Comparison of ENCODE assay signal across 1 cellular context in the genomic region with DNA sequence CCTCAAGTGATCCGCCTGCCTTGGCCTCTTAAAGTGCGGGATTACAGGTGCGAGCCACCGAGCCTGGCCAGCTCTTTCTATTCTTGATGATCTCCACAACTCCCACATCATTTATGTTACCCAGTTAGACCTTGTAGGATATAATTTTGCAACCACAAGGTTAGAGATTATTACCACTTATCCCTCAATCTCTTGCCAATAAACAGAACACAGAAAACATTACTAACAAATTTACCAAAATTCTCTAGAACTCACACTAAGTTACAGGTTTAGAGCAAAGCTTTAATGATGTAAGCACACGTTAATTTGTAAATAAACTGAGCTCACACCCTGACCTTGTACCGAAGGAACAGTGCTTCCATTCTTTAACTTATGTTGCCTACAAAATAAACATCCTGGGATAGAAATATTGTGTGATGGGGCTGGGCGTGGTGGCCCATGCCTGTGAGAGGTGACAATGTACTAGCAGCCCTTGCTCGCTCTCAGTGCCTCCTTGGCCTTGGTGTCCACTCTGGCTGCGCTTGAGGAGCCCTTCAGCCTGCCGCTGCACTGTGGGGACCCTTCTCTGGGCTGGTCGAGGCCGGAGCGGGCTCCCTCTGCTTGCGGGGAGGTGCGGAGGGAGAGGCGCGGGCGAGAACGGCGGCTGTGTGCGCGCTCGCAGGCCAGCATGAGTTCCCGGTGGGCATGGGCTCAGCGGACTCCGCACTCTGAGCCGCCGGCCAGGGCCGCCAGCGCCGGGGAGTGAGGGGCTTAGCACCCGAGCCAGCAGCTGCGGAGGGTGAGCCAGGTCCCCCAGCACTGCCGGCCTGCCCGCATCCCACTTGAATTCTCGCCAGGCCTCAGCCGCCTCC.
TF ChIP-seq lines count a peak whose summit lies in the region.

No MANE protein-coding gene starts in this region.

TF ChIP-seq in HepG2, 621 proteins besides CTCF, POLR2A, EP300 and RAD21 (continued from another document and continues in another):
- TF ChIP-seq, protein P1, sequence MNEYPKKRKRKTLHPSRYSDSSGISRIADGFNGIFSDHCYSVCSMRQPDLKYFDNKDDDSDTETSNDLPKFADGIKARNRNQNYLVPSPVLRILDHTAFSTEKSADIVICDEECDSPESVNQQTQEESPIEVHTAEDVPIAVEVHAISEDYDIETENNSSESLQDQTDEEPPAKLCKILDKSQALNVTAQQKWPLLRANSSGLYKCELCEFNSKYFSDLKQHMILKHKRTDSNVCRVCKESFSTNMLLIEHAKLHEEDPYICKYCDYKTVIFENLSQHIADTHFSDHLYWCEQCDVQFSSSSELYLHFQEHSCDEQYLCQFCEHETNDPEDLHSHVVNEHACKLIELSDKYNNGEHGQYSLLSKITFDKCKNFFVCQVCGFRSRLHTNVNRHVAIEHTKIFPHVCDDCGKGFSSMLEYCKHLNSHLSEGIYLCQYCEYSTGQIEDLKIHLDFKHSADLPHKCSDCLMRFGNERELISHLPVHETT (CRISPR knock-in tag; conservative IDR thresholded peaks at IDR 0.05): no peak
- TF ChIP-seq MZF1 (CRISPR knock-in tag; IDR thresholded peaks at IDR 0.05; ENCODE audit: borderline replicate concordance): no peak
- TF ChIP-seq, protein P2, sequence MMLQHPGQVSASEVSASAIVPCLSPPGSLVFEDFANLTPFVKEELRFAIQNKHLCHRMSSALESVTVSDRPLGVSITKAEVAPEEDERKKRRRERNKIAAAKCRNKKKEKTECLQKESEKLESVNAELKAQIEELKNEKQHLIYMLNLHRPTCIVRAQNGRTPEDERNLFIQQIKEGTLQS (CRISPR knock-in tag; IDR thresholded peaks at IDR 0.05): no peak
- TF ChIP-seq ZMYM3 (CRISPR knock-in tag; IDR thresholded peaks at IDR 0.05): 0 out of 2 replicates have a peak, but pooled peaks have one; percentile 12
- TF ChIP-seq FOXJ3 (CRISPR knock-in tag; IDR thresholded peaks at IDR 0.05; ENCODE audit: borderline replicate concordance): no peak
- TF ChIP-seq, protein P3, sequence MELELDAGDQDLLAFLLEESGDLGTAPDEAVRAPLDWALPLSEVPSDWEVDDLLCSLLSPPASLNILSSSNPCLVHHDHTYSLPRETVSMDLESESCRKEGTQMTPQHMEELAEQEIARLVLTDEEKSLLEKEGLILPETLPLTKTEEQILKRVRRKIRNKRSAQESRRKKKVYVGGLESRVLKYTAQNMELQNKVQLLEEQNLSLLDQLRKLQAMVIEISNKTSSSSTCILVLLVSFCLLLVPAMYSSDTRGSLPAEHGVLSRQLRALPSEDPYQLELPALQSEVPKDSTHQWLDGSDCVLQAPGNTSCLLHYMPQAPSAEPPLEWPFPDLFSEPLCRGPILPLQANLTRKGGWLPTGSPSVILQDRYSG (CRISPR knock-in tag; IDR thresholded peaks at IDR 0.05): no peak
- TF ChIP-seq MAZ (IDR thresholded peaks at IDR 0.05; ENCODE audit: borderline replicate concordance, low read depth, low read length): no peak
- TF ChIP-seq MAZ (CRISPR knock-in tag; IDR thresholded peaks at IDR 0.05; ENCODE audit: low read depth): no peak
- no peak for TF ChIP-seq ZNF431 (CRISPR knock-in tag; IDR thresholded peaks at IDR 0.05; ENCODE audit: borderline replicate concordance, low read depth)
- no peak for TF ChIP-seq ZNF256 (CRISPR knock-in tag; conservative IDR thresholded peaks at IDR 0.05)
- no peak for TF ChIP-seq FIP1L1 (IDR thresholded peaks at IDR 0.05; ENCODE audit: borderline replicate concordance, insufficient read depth, low read depth, low read length)
- TF ChIP-seq, protein P4, sequence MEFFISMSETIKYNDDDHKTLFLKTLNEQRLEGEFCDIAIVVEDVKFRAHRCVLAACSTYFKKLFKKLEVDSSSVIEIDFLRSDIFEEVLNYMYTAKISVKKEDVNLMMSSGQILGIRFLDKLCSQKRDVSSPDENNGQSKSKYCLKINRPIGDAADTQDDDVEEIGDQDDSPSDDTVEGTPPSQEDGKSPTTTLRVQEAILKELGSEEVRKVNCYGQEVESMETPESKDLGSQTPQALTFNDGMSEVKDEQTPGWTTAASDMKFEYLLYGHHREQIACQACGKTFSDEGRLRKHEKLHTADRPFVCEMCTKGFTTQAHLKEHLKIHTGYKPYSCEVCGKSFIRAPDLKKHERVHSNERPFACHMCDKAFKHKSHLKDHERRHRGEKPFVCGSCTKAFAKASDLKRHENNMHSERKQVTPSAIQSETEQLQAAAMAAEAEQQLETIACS (CRISPR knock-in tag; IDR thresholded peaks at IDR 0.05): peak; percentile 30; the same call in 1 of the 2 replicates
- TF ChIP-seq RARA (CRISPR knock-in tag; IDR thresholded peaks at IDR 0.05): no peak
- no peak for TF ChIP-seq SIN3A (IDR thresholded peaks at IDR 0.05; ENCODE audit: borderline replicate concordance, low read depth, low read length)
- TF ChIP-seq, protein P5, sequence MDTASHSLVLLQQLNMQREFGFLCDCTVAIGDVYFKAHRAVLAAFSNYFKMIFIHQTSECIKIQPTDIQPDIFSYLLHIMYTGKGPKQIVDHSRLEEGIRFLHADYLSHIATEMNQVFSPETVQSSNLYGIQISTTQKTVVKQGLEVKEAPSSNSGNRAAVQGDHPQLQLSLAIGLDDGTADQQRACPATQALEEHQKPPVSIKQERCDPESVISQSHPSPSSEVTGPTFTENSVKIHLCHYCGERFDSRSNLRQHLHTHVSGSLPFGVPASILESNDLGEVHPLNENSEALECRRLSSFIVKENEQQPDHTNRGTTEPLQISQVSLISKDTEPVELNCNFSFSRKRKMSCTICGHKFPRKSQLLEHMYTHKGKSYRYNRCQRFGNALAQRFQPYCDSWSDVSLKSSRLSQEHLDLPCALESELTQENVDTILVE (CRISPR knock-in tag; IDR thresholded peaks at IDR 0.05): no peak
- TF ChIP-seq ZNF792 (CRISPR knock-in tag; IDR thresholded peaks at IDR 0.05): no peak
- 0 out of 2 replicates have a peak, but pooled peaks have one; percentile 23 for TF ChIP-seq HDAC1 (CRISPR knock-in tag; IDR thresholded peaks at IDR 0.05)
- TF ChIP-seq ZNF205 (CRISPR knock-in tag; IDR thresholded peaks at IDR 0.05): no peak
- TF ChIP-seq, protein P6, sequence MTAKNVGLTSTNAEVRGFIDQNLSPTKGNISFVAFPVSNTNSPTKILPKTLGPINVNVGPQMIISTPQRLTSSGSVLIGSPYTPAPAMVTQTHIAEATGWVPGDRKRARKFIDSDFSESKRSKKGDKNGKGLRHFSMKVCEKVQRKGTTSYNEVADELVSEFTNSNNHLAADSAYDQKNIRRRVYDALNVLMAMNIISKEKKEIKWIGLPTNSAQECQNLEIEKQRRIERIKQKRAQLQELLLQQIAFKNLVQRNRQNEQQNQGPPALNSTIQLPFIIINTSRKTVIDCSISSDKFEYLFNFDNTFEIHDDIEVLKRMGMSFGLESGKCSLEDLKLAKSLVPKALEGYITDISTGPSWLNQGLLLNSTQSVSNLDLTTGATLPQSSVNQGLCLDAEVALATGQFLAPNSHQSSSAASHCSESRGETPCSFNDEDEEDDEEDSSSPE (CRISPR knock-in tag; IDR thresholded peaks at IDR 0.05): no peak
- TF ChIP-seq ZNF713 (CRISPR knock-in tag; IDR thresholded peaks at IDR 0.05): no peak
- TF ChIP-seq JUND (CRISPR knock-in tag; IDR thresholded peaks at IDR 0.05): no peak
- no peak for TF ChIP-seq SNRNP70 (IDR thresholded peaks at IDR 0.05; ENCODE audit: low read depth, low read length)
- TF ChIP-seq MEIS2 (CRISPR knock-in tag; IDR thresholded peaks at IDR 0.05): no peak
- TF ChIP-seq ZNF850 (CRISPR knock-in tag; conservative IDR thresholded peaks at IDR 0.05): no peak
- TF ChIP-seq FOXA1 (IDR thresholded peaks at IDR 0.05): no peak
- peak; percentile 7; the same call in 1 of the 2 replicates for TF ChIP-seq FOXA1 (CRISPR knock-in tag; IDR thresholded peaks at IDR 0.05)
- TF ChIP-seq, protein P7, sequence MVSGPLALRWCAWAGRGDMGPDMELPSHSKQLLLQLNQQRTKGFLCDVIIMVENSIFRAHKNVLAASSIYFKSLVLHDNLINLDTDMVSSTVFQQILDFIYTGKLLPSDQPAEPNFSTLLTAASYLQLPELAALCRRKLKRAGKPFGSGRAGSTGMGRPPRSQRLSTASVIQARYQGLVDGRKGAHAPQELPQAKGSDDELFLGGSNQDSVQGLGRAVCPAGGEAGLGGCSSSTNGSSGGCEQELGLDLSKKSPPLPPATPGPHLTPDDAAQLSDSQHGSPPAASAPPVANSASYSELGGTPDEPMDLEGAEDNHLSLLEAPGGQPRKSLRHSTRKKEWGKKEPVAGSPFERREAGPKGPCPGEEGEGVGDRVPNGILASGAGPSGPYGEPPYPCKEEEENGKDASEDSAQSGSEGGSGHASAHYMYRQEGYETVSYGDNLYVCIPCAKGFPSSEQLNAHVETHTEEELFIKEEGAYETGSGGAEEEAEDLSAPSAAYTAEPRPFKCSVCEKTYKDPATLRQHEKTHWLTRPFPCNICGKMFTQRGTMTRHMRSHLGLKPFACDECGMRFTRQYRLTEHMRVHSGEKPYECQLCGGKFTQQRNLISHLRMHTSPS (CRISPR knock-in tag; IDR thresholded peaks at IDR 0.05; ENCODE audit: low read depth): no peak
- TF ChIP-seq, protein P8, sequence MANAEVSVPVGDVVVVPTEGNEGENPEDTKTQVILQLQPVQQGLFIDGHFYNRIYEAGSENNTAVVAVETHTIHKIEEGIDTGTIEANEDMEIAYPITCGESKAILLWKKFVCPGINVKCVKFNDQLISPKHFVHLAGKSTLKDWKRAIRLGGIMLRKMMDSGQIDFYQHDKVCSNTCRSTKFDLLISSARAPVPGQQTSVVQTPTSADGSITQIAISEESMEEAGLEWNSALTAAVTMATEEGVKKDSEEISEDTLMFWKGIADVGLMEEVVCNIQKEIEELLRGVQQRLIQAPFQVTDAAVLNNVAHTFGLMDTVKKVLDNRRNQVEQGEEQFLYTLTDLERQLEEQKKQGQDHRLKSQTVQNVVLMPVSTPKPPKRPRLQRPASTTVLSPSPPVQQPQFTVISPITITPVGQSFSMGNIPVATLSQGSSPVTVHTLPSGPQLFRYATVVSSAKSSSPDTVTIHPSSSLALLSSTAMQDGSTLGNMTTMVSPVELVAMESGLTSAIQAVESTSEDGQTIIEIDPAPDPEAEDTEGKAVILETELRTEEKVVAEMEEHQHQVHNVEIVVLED (CRISPR knock-in tag; IDR thresholded peaks at IDR 0.05; ENCODE audit: borderline replicate concordance): no peak
- no peak for TF ChIP-seq ZNF326 (CRISPR knock-in tag; IDR thresholded peaks at IDR 0.05; ENCODE audit: borderline replicate concordance)
- TF ChIP-seq ZFY (CRISPR knock-in tag; IDR thresholded peaks at IDR 0.05): no peak
- TF ChIP-seq, protein P9, sequence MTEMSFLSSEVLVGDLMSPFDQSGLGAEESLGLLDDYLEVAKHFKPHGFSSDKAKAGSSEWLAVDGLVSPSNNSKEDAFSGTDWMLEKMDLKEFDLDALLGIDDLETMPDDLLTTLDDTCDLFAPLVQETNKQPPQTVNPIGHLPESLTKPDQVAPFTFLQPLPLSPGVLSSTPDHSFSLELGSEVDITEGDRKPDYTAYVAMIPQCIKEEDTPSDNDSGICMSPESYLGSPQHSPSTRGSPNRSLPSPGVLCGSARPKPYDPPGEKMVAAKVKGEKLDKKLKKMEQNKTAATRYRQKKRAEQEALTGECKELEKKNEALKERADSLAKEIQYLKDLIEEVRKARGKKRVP (CRISPR knock-in tag; IDR thresholded peaks at IDR 0.05): 0 out of 4 replicates have a peak, but pooled peaks of 1 of the 2 experiments have one; percentile 56
- no peak for TF ChIP-seq KDM1A (CRISPR knock-in tag; IDR thresholded peaks at IDR 0.05)
- 0 out of 2 replicates have a peak, but pooled peaks have one; percentile 42 for TF ChIP-seq ZNF768 (CRISPR knock-in tag; IDR thresholded peaks at IDR 0.05)
- TF ChIP-seq, protein P10, sequence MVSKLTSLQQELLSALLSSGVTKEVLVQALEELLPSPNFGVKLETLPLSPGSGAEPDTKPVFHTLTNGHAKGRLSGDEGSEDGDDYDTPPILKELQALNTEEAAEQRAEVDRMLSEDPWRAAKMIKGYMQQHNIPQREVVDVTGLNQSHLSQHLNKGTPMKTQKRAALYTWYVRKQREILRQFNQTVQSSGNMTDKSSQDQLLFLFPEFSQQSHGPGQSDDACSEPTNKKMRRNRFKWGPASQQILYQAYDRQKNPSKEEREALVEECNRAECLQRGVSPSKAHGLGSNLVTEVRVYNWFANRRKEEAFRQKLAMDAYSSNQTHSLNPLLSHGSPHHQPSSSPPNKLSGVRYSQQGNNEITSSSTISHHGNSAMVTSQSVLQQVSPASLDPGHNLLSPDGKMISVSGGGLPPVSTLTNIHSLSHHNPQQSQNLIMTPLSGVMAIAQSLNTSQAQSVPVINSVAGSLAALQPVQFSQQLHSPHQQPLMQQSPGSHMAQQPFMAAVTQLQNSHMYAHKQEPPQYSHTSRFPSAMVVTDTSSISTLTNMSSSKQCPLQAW (CRISPR knock-in tag; IDR thresholded peaks at IDR 0.05): no peak
- TF ChIP-seq, protein P11, sequence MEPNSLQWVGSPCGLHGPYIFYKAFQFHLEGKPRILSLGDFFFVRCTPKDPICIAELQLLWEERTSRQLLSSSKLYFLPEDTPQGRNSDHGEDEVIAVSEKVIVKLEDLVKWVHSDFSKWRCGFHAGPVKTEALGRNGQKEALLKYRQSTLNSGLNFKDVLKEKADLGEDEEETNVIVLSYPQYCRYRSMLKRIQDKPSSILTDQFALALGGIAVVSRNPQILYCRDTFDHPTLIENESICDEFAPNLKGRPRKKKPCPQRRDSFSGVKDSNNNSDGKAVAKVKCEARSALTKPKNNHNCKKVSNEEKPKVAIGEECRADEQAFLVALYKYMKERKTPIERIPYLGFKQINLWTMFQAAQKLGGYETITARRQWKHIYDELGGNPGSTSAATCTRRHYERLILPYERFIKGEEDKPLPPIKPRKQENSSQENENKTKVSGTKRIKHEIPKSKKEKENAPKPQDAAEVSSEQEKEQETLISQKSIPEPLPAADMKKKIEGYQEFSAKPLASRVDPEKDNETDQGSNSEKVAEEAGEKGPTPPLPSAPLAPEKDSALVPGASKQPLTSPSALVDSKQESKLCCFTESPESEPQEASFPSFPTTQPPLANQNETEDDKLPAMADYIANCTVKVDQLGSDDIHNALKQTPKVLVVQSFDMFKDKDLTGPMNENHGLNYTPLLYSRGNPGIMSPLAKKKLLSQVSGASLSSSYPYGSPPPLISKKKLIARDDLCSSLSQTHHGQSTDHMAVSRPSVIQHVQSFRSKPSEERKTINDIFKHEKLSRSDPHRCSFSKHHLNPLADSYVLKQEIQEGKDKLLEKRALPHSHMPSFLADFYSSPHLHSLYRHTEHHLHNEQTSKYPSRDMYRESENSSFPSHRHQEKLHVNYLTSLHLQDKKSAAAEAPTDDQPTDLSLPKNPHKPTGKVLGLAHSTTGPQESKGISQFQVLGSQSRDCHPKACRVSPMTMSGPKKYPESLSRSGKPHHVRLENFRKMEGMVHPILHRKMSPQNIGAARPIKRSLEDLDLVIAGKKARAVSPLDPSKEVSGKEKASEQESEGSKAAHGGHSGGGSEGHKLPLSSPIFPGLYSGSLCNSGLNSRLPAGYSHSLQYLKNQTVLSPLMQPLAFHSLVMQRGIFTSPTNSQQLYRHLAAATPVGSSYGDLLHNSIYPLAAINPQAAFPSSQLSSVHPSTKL (CRISPR knock-in tag; IDR thresholded peaks at IDR 0.05): 0 out of 2 replicates have a peak, but pooled peaks have one; percentile 9
- no peak for TF ChIP-seq DNMT1 (CRISPR knock-in tag; IDR thresholded peaks at IDR 0.05)
- no peak for TF ChIP-seq ZBTB20 (CRISPR knock-in tag; IDR thresholded peaks at IDR 0.05; ENCODE audit: borderline replicate concordance, low read depth)
- TF ChIP-seq HOXA3 (CRISPR knock-in tag; IDR thresholded peaks at IDR 0.05): peak; percentile 46
- TF ChIP-seq, protein P12, sequence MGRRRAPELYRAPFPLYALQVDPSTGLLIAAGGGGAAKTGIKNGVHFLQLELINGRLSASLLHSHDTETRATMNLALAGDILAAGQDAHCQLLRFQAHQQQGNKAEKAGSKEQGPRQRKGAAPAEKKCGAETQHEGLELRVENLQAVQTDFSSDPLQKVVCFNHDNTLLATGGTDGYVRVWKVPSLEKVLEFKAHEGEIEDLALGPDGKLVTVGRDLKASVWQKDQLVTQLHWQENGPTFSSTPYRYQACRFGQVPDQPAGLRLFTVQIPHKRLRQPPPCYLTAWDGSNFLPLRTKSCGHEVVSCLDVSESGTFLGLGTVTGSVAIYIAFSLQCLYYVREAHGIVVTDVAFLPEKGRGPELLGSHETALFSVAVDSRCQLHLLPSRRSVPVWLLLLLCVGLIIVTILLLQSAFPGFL (CRISPR knock-in tag; IDR thresholded peaks at IDR 0.05): no peak
